1 cellular context compared by ENCODE assay signal in genomic region chr3:194489736-194490612, GRCh38.
TF ChIP-seq lines count a peak whose summit lies in the region.

No MANE protein-coding gene starts in this region.

TF ChIP-seq in GM12878, 131 proteins besides CTCF, POLR2A, EP300 and RAD21 (continued from another document and continues in another):
- TF ChIP-seq PKNOX1 (IDR thresholded peaks at IDR 0.05), result no peak
- TF ChIP-seq ZNF384 (IDR thresholded peaks at IDR 0.05; ENCODE audit: borderline replicate concordance, low read depth, low read length), result no peak
- TF ChIP-seq BCL3 (IDR thresholded peaks at IDR 0.05; ENCODE audit: borderline replicate concordance, insufficient read depth, low read depth, low read length, poor library complexity, severe bottlenecking), result no peak
- peak; percentile 92 for TF ChIP-seq CREB1 (IDR thresholded peaks at IDR 0.05; ENCODE audit: low read depth)
- no peak for TF ChIP-seq SRF (IDR thresholded peaks at IDR 0.05; ENCODE audit: low read depth in 2 of 2, low read length in 2 of 2)
- no peak for TF ChIP-seq ELK1 (IDR thresholded peaks at IDR 0.05; ENCODE audit: low read depth, low read length)
- TF ChIP-seq POLR2AphosphoS2 (IDR thresholded peaks at IDR 0.05; ENCODE audit: low read depth, low read length), result no peak
- TF ChIP-seq CBX5 (IDR thresholded peaks at IDR 0.05; ENCODE audit: low read depth), result no peak
- TF ChIP-seq ZBED1 (IDR thresholded peaks at IDR 0.05; ENCODE audit: borderline replicate concordance), result no peak
- TF ChIP-seq STAT1 (conservative IDR thresholded peaks at IDR 0.05), result no peak
- TF ChIP-seq MEF2A (IDR thresholded peaks at IDR 0.05; ENCODE audit: insufficient read depth, low read depth, low read length), result 0 out of 2 replicates have a peak, but pooled peaks have one; percentile 9
- TF ChIP-seq RB1 (IDR thresholded peaks at IDR 0.05; ENCODE audit: borderline replicate concordance), result no peak
- TF ChIP-seq CHD1 (IDR thresholded peaks at IDR 0.05; ENCODE audit: low read depth, low read length), result no peak
- no peak for TF ChIP-seq NKRF (conservative IDR thresholded peaks at IDR 0.05)
- TF ChIP-seq MTA3 (IDR thresholded peaks at IDR 0.05; ENCODE audit: borderline replicate concordance, low read length), result 0 out of 2 replicates have a peak, but pooled peaks have one; percentile 26
- TF ChIP-seq CHD4 (IDR thresholded peaks at IDR 0.05), result no peak
- peak; percentile 89 for TF ChIP-seq CREM (IDR thresholded peaks at IDR 0.05; ENCODE audit: low read depth)
- no peak for TF ChIP-seq ZZZ3 (IDR thresholded peaks at IDR 0.05; ENCODE audit: control insufficient read depth, insufficient read length, low read depth)
- no peak for TF ChIP-seq FOS (IDR thresholded peaks at IDR 0.05; ENCODE audit: borderline replicate concordance, extremely low read depth, insufficient read length)
- TF ChIP-seq ZNF207 (IDR thresholded peaks at IDR 0.05; ENCODE audit: borderline replicate concordance), result no peak
- peak; percentile 64 for TF ChIP-seq EED (IDR thresholded peaks at IDR 0.05; ENCODE audit: low read depth)
- no peak for TF ChIP-seq SREBF2 (IDR thresholded peaks at IDR 0.05; ENCODE audit: low read length)
- TF ChIP-seq GATAD2B (conservative IDR thresholded peaks at IDR 0.05; ENCODE audit: low read depth), result no peak
- TF ChIP-seq CUX1 (IDR thresholded peaks at IDR 0.05; ENCODE audit: insufficient replicate concordance, low read depth, low read length), result no peak
- no peak for TF ChIP-seq EZH2 (IDR thresholded peaks at IDR 0.05; ENCODE audit: borderline replicate concordance, control insufficient read depth, low read depth, low read length)
- TF ChIP-seq ATF7 (IDR thresholded peaks at IDR 0.05; ENCODE audit: low read depth), result peak; percentile 98
- TF ChIP-seq LARP7 (IDR thresholded peaks at IDR 0.05), result no peak
- no peak for TF ChIP-seq MXI1 (IDR thresholded peaks at IDR 0.05; ENCODE audit: low read depth, low read length)
- no peak for TF ChIP-seq IRF3 (IDR thresholded peaks at IDR 0.05)
- no peak for TF ChIP-seq ZNF687 (IDR thresholded peaks at IDR 0.05)
- TF ChIP-seq USF2 (IDR thresholded peaks at IDR 0.05; ENCODE audit: borderline replicate concordance, low read depth, low read length), result no peak
- peak; percentile 74 for TF ChIP-seq RUNX3 (IDR thresholded peaks at IDR 0.05; ENCODE audit: low read length)
- TF ChIP-seq PAX5 (IDR thresholded peaks at IDR 0.05; ENCODE audit: borderline replicate concordance, low read depth, low read length), result 0 out of 2 replicates have a peak, but pooled peaks have one; percentile 13
- no peak for TF ChIP-seq SMAD5 (IDR thresholded peaks at IDR 0.05; ENCODE audit: low read depth)
- no peak for TF ChIP-seq RELA (IDR thresholded peaks at IDR 0.05; ENCODE audit: borderline replicate concordance, partially characterized antibody)
- no peak for TF ChIP-seq ZNF24 (IDR thresholded peaks at IDR 0.05)
- peak; percentile 86 for TF ChIP-seq JUNB (IDR thresholded peaks at IDR 0.05)
- TF ChIP-seq SIN3A (IDR thresholded peaks at IDR 0.05; ENCODE audit: low read depth, low read length), result no peak
- no peak for TF ChIP-seq ZNF217 (IDR thresholded peaks at IDR 0.05)
- peak; percentile 38; the same call in 1 of the 2 replicates for TF ChIP-seq DPF2 (IDR thresholded peaks at IDR 0.05)
- TF ChIP-seq E2F8 (IDR thresholded peaks at IDR 0.05; ENCODE audit: low read depth, partially characterized antibody), result no peak
- no peak for TF ChIP-seq BHLHE40 (IDR thresholded peaks at IDR 0.05; ENCODE audit: borderline replicate concordance in 1 of 2, low read depth in 2 of 2, low read length in 1 of 2)
- TF ChIP-seq PAX8 (IDR thresholded peaks at IDR 0.05), result no peak
- TF ChIP-seq FOXM1 (IDR thresholded peaks at IDR 0.05; ENCODE audit: low read depth, low read length), result no peak
- TF ChIP-seq NFYA (IDR thresholded peaks at IDR 0.05; ENCODE audit: borderline replicate concordance, low read depth, low read length), result no peak
